1 cellular context compared by ENCODE assay signal in the genomic region with DNA sequence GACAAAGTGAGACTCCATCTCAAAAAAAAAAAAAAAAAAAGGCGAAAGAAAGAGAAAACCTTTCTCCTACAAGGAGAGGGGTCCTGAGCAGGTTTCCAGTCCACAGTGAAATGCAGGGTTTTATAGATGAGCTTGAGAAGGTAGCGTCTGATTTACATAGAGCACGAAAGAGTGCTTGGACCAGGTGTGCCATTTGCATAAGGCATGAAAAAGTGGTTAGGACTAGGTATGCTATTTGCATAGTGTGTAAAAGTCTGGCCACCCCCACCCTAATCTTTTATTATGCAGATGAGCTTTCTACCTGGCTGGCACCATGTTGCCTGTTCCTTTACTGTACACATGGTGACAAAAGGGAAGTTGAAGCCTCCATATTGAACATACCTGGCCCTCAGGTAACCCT.
TF ChIP-seq lines count a peak whose summit lies in the region.

No MANE protein-coding gene starts in this region.

TF ChIP-seq in H1, 55 proteins besides CTCF, POLR2A, EP300 and RAD21:
- TF ChIP-seq MAFK (IDR thresholded peaks at IDR 0.05; ENCODE audit: low read depth, low read length), result no peak
- TF ChIP-seq CREB1 (IDR thresholded peaks at IDR 0.05), result no peak
- no peak for TF ChIP-seq CHD1 (IDR thresholded peaks at IDR 0.05; ENCODE audit: low read depth, low read length)
- no peak for TF ChIP-seq KDM5A (IDR thresholded peaks at IDR 0.05; ENCODE audit: low read length)
- TF ChIP-seq RXRA (IDR thresholded peaks at IDR 0.05; ENCODE audit: insufficient read depth, low read depth, low read length), result no peak
- no peak for TF ChIP-seq BCL11A (IDR thresholded peaks at IDR 0.05; ENCODE audit: low read depth in 2 of 2, low read length in 2 of 2)
- no peak for TF ChIP-seq TAF7 (optimal IDR thresholded peaks at IDR 0.05; ENCODE audit: borderline replicate concordance, low read depth, low read length)
- TF ChIP-seq RFX5 (IDR thresholded peaks at IDR 0.05; ENCODE audit: borderline replicate concordance, low read depth, low read length), result no peak
